ENCODE assay signal across 1 cellular context in genomic region chr1:3796215-3797193, GRCh38.
TF ChIP-seq lines count a peak whose summit lies in the region.

Gene LRRC47 (minus strand): TSS chr1:3796498. CDS start chr1:3796476, 22 bp downstream.

TF ChIP-seq in HepG2, 621 proteins besides CTCF, POLR2A, EP300 and RAD21 (continued from another document and continues in another):
- no peak for TF ChIP-seq CEBPZ (IDR thresholded peaks at IDR 0.05; ENCODE audit: low read length)
- no peak for TF ChIP-seq ELF4 (CRISPR knock-in tag; IDR thresholded peaks at IDR 0.05; ENCODE audit: borderline replicate concordance)
- TF ChIP-seq ZNF644 (CRISPR knock-in tag; IDR thresholded peaks at IDR 0.05; ENCODE audit: low read depth): peak; percentile 12; the same call in 1 of the 2 replicates
- TF ChIP-seq ZNF790 (CRISPR knock-in tag; IDR thresholded peaks at IDR 0.05; ENCODE audit: borderline replicate concordance): no peak
- TF ChIP-seq KAT7 (CRISPR knock-in tag; IDR thresholded peaks at IDR 0.05; ENCODE audit: borderline replicate concordance): peak; percentile 69; the same call in 1 of the 2 replicates
- no peak for TF ChIP-seq ZNF577 (CRISPR knock-in tag; IDR thresholded peaks at IDR 0.05; ENCODE audit: borderline replicate concordance, low read depth)
- no peak for TF ChIP-seq E2F2 (CRISPR knock-in tag; IDR thresholded peaks at IDR 0.05; ENCODE audit: borderline replicate concordance)
- peak; percentile 94 for TF ChIP-seq YY1 (IDR thresholded peaks at IDR 0.05; ENCODE audit: insufficient read depth, insufficient replicate concordance, low read depth, low read length)
- no peak for TF ChIP-seq ZNF446 (CRISPR knock-in tag; IDR thresholded peaks at IDR 0.05)
- TF ChIP-seq ZNF253 (CRISPR knock-in tag; IDR thresholded peaks at IDR 0.05; ENCODE audit: borderline replicate concordance): no peak
- TF ChIP-seq LRRFIP1 (CRISPR knock-in tag; conservative IDR thresholded peaks at IDR 0.05): no peak
- TF ChIP-seq SIN3B (IDR thresholded peaks at IDR 0.05; ENCODE audit: low read length): peak; percentile 57; the same call in 1 of the 2 replicates
- no peak for TF ChIP-seq ZNF282 (IDR thresholded peaks at IDR 0.05; ENCODE audit: partially characterized antibody)
- TF ChIP-seq STAT5B (CRISPR knock-in tag; IDR thresholded peaks at IDR 0.05): no peak
- no peak for TF ChIP-seq JDP2 (CRISPR knock-in tag; IDR thresholded peaks at IDR 0.05; ENCODE audit: borderline replicate concordance)
- peak; percentile 18; the same call in 1 of the 2 replicates for TF ChIP-seq ZNF281 (CRISPR knock-in tag; IDR thresholded peaks at IDR 0.05; ENCODE audit: borderline replicate concordance)
- no peak for TF ChIP-seq ZBTB34 (CRISPR knock-in tag; IDR thresholded peaks at IDR 0.05)
- no peak for TF ChIP-seq ZBTB21 (CRISPR knock-in tag; IDR thresholded peaks at IDR 0.05)
- no peak for TF ChIP-seq RNF219 (CRISPR knock-in tag; IDR thresholded peaks at IDR 0.05)
- TF ChIP-seq ZNF850 (CRISPR knock-in tag; conservative IDR thresholded peaks at IDR 0.05): 0 out of 2 replicates have a peak, but pooled peaks have one; percentile 13
- TF ChIP-seq JARID2 (CRISPR knock-in tag; IDR thresholded peaks at IDR 0.05; ENCODE audit: insufficient replicate concordance): no peak
- no peak for TF ChIP-seq ZNF703 (CRISPR knock-in tag; IDR thresholded peaks at IDR 0.05; ENCODE audit: borderline replicate concordance)
- TF ChIP-seq ZNF512B (CRISPR knock-in tag; IDR thresholded peaks at IDR 0.05; ENCODE audit: borderline replicate concordance): no peak
- TF ChIP-seq ZNF761 (CRISPR knock-in tag; conservative IDR thresholded peaks at IDR 0.05): no peak
- no peak for TF ChIP-seq RBM22 (optimal IDR thresholded peaks at IDR 0.05; ENCODE audit: low read length)
- TF ChIP-seq ZNF33A (CRISPR knock-in tag; IDR thresholded peaks at IDR 0.05; ENCODE audit: borderline replicate concordance): no peak
- TF ChIP-seq ZNF143 (CRISPR knock-in tag; IDR thresholded peaks at IDR 0.05): peak; percentile 62; the same call in 1 of the 2 replicates
- 0 out of 2 replicates have a peak, but pooled peaks have one; percentile 51 for TF ChIP-seq ARNTL (CRISPR knock-in tag; IDR thresholded peaks at IDR 0.05)
- no peak for TF ChIP-seq TRIM22 (IDR thresholded peaks at IDR 0.05)
- peak; percentile 71; the same call in 1 of the 2 replicates for TF ChIP-seq ZNF124 (CRISPR knock-in tag; IDR thresholded peaks at IDR 0.05)
- no peak for TF ChIP-seq KDM6A (CRISPR knock-in tag; IDR thresholded peaks at IDR 0.05; ENCODE audit: low read depth)
- peak; percentile 69; the same call in 1 of the 2 replicates for TF ChIP-seq ZNF451 (CRISPR knock-in tag; IDR thresholded peaks at IDR 0.05)
- TF ChIP-seq SCMH1 (CRISPR knock-in tag; IDR thresholded peaks at IDR 0.05; ENCODE audit: borderline replicate concordance): no peak
- TF ChIP-seq SMC3 (IDR thresholded peaks at IDR 0.05; ENCODE audit: low read length): no peak
- TF ChIP-seq MED1 (CRISPR knock-in tag; IDR thresholded peaks at IDR 0.05): peak; percentile 72; the same call in 1 of the 2 replicates
- TF ChIP-seq E2F1 (CRISPR knock-in tag; IDR thresholded peaks at IDR 0.05): peak; percentile 20; the same call in 1 of the 2 replicates
- TF ChIP-seq ZNF546 (CRISPR knock-in tag; conservative IDR thresholded peaks at IDR 0.05): no peak
- no peak for TF ChIP-seq ATAD3A (CRISPR knock-in tag; IDR thresholded peaks at IDR 0.05)
- no peak for TF ChIP-seq ZBTB14 (CRISPR knock-in tag; IDR thresholded peaks at IDR 0.05)
- no peak for TF ChIP-seq SMARCC2 (IDR thresholded peaks at IDR 0.05)
